In genomic region chr16:30054959-30055553, GRCh38 we compare ENCODE assay signal across 9 cellular contexts. TPM values are rescaled to one million over a fixed set of nuclear protein-coding genes. Genes with fewer than 3 reads are reported as not detected.
DNase-seq lines count a peak whose midpoint lies in the region; ATAC-seq and TF ChIP-seq lines count a peak whose summit lies in the region.
"Had no signal": no experiment of that assay in that cellular context is flagged by ENCODE, and none has a peak within 500 bp of the region (broad histone marks: within the 10 kb centered on the region; RNA-seq: fewer than 3 reads in every experiment).

No MANE protein-coding gene starts in this region.

- H3K4me1 ChIP-seq in smooth muscle cell (ENCODE audit: low read depth), result peaks cover 8% of the 10 kb centered on the region

- no peaks in the 10 kb centered on the region for H3K9me3 ChIP-seq in smooth muscle cell (replicated peaks; ENCODE audit: low read depth)
- H3K9me3 ChIP-seq: thoracic aorta had no signal

- H3K4me3 ChIP-seq in epithelial cell of proximal tubule (ENCODE audit: low read depth, low read length), result no peak overlapping the region
- no peak overlapping the region for H3K4me3 ChIP-seq in smooth muscle cell
- H3K4me3 ChIP-seq: thoracic aorta had no signal

- TF ChIP-seq CTCF in epithelial cell of proximal tubule (conservative IDR thresholded peaks at IDR 0.05; ENCODE audit: low read depth, low read length), result peak; percentile 75
- TF ChIP-seq CTCF in smooth muscle cell (IDR thresholded peaks at IDR 0.05; ENCODE audit: borderline replicate concordance, insufficient read depth, poor library complexity, severe bottlenecking), result peak; percentile 38

- H4K20me1 ChIP-seq in smooth muscle cell (ENCODE audit: low read depth), result no peaks in the 10 kb centered on the region

- no peak overlapping the region for H3K27ac ChIP-seq in smooth muscle cell (ENCODE audit: low read depth)
- H3K27ac ChIP-seq: thoracic aorta had no signal

- no peak overlapping the region for H3K9ac ChIP-seq in smooth muscle cell (ENCODE audit: low read depth)

- no peaks in the 10 kb centered on the region for H3K27me3 ChIP-seq in smooth muscle cell (ENCODE audit: low read depth)

- H2AFZ ChIP-seq in smooth muscle cell (ENCODE audit: low read depth), result no peak overlapping the region

- H3F3A ChIP-seq in smooth muscle cell (ENCODE audit: low read depth), result peaks cover 13% of the 10 kb centered on the region

- 51% methylated on average over 10 of the region's 10 CpGs for WGBS in smooth muscle cell (ENCODE audit: low lambda C conversion rate)

- no peaks in the 10 kb centered on the region for H3K36me3 ChIP-seq in smooth muscle cell (ENCODE audit: low read depth)
- H3K36me3 ChIP-seq: thoracic aorta had no signal

- H3K79me2 ChIP-seq in smooth muscle cell (ENCODE audit: low read depth), result no peaks in the 10 kb centered on the region

- DNase-seq in CD1c-positive myeloid dendritic cell (ENCODE audit: extremely low spot score) (peak; percentile 57), HuH-7 (ENCODE audit: low spot score) (peak; percentile 94), epithelial cell of proximal tubule (ENCODE audit: low read depth) (no peak), smooth muscle cell (lab: John Stamatoyannopoulos, UW; ENCODE audit: unreplicated experiment) (no peak), DMS114 treated with DMSO at 0.1 percent for 48 hours (lab: John Stamatoyannopoulos, UW; ENCODE audit: unreplicated experiment) (no peak)
- peak; percentile 55 for DNase-seq in activated CD4-positive, alpha-beta T cell treated with anti-CD3 and anti-CD28 coated beads, Interleukin-2, amount 50 U/mL, for 1 hour

- ATAC-seq in HG02610 (IDR thresholded peaks at IDR 0.05; ENCODE audit: unreplicated experiment) (no peak), GM21423 (IDR thresholded peaks at IDR 0.05; ENCODE audit: unreplicated experiment) (no peak)

- H3K4me2 ChIP-seq in smooth muscle cell, result no peak overlapping the region

RNA-seq across cellular contexts. Expression of gene ALDOA, which starts 10.5 kb away (rescaled TPM):
- 1,398 and 2,089 TPM in 2 replicates for total RNA-seq in epithelial cell of proximal tubule
- total RNA-seq in smooth muscle cell, result 1,112 and 1,146 TPM in 2 replicates
- 2,844 and 2,856 TPM in 2 replicates for polyA plus RNA-seq in smooth muscle cell

RNA-seq across cellular contexts. Expression of gene PPP4C, which starts 20.7 kb away (rescaled TPM):
- total RNA-seq in epithelial cell of proximal tubule, result 98.4 and 178 TPM in 2 replicates
- total RNA-seq in smooth muscle cell, result 90.2 and 111 TPM in 2 replicates
- 208 and 224 TPM in 2 replicates for polyA plus RNA-seq in smooth muscle cell

RNA-seq across cellular contexts. Expression of gene TLCD3B, which starts 24.0 kb away (rescaled TPM):
- not detected in 2 replicates for total RNA-seq in epithelial cell of proximal tubule
- 0.45 TPM in 1 of 2 replicates, not detected in the other for total RNA-seq in smooth muscle cell
- polyA plus RNA-seq in smooth muscle cell, result 0.48 and 1.3 TPM in 2 replicates
- total RNA-seq: thoracic aorta had no signal

RNA-seq across cellular contexts. Expression of gene C16orf92, which starts 32.1 kb away (rescaled TPM):
- total RNA-seq in epithelial cell of proximal tubule (not detected in 2 replicates), smooth muscle cell (not detected in 2 replicates)
- polyA plus RNA-seq in smooth muscle cell, result not detected in 2 replicates
- total RNA-seq: thoracic aorta had no signal

RNA-seq across cellular contexts. Expression of gene TBX6, which starts 36.7 kb away (rescaled TPM):
- total RNA-seq in epithelial cell of proximal tubule, result 0.07 and 1.3 TPM in 2 replicates
- total RNA-seq in smooth muscle cell, result 0.13 and 2.0 TPM in 2 replicates
- 0.50 and 1.6 TPM in 2 replicates for polyA plus RNA-seq in smooth muscle cell

Comparison
In these comparisons a context has a peak if more than half of its experiments do, and no peak if none do; other contexts are left out.
1. DNase-seq: peak in CD1c-positive myeloid dendritic cell (single experiment), HuH-7 (single experiment) and activated CD4-positive, alpha-beta T cell treated with anti-CD3 and anti-CD28 coated beads, Interleukin-2, amount 50 U/mL, for 1 hour (single experiment); none in epithelial cell of proximal tubule (single experiment), smooth muscle cell (single experiment) and DMS114 treated with DMSO at 0.1 percent for 48 hours (single experiment).